ENCODE assay signal across 8 cellular contexts in genomic region chr2:54559593-54560145, GRCh38.
DNase-seq lines count a peak whose midpoint lies in the region; ATAC-seq and TF ChIP-seq lines count a peak whose summit lies in the region.

No MANE protein-coding gene starts in this region.

- H3K36me3 ChIP-seq in ovary = no peaks in the 10 kb centered on the region

- peak; percentile 95 for DNase-seq in EH (ENCODE audit: low read depth)
- peak; percentile 18 for DNase-seq in KG1 (lab: John Stamatoyannopoulos, UW)
- DNase-seq in glomerular visceral epithelial cell (ENCODE audit: extremely low spot score) = peak; percentile 65
- DNase-seq in ovary = peak in 2 of 5 donors; percentile 24 to 37
- DNase-seq in effector CD8-positive, alpha-beta T cell (lab: John Stamatoyannopoulos, UW) = no peak
- no peak for DNase-seq in iPS-NIHi7 (ENCODE audit: extremely low spot score)

- peak; percentile 9 for ATAC-seq in activated T-helper 17 cell treated with anti-CD3 and anti-CD28 coated beads, Interleukin-2, amount 50 U/mL, for 72 hours (replicated peaks)
- ATAC-seq in GM18868 (IDR thresholded peaks at IDR 0.05; ENCODE audit: unreplicated experiment) = no peak

- peaks cover 36% of the 10 kb centered on the region for H3K4me1 Mint-ChIP-seq in activated T-helper 17 cell treated with anti-CD3 and anti-CD28 coated beads, Interleukin-2, amount 50 U/mL, for 72 hours

- H3K27ac ChIP-seq in ovary = peak overlapping the region; percentile 17 to 44

- no peaks in the 10 kb centered on the region for H3K27me3 ChIP-seq in ovary

- TF ChIP-seq EP300 in ovary (IDR thresholded peaks at IDR 0.05) = no peak

- whole genome bisulfite sequencing in ovary, 3 donors = 6 to 8% (median 8%) methylated on average over 9 of the region's 9 CpGs

- H3K4me3 Mint-ChIP-seq in activated T-helper 17 cell treated with anti-CD3 and anti-CD28 coated beads, Interleukin-2, amount 50 U/mL, for 72 hours = peak overlapping the region; percentile 92

- no peaks in the 10 kb centered on the region for H3K9me3 Mint-ChIP-seq in activated T-helper 17 cell treated with anti-CD3 and anti-CD28 coated beads, Interleukin-2, amount 50 U/mL, for 72 hours

- H3K27me3 Mint-ChIP-seq in activated T-helper 17 cell treated with anti-CD3 and anti-CD28 coated beads, Interleukin-2, amount 50 U/mL, for 72 hours = no peaks in the 10 kb centered on the region

- peak overlapping the region; percentile 88 for H3K27ac Mint-ChIP-seq in activated T-helper 17 cell treated with anti-CD3 and anti-CD28 coated beads, Interleukin-2, amount 50 U/mL, for 72 hours

- no peaks in the 10 kb centered on the region for H3K9me3 ChIP-seq in ovary

- H3K4me1 ChIP-seq in ovary (ENCODE audit: insufficient read depth) = peaks cover 16% of the 10 kb centered on the region

- peaks cover 25% of the 10 kb centered on the region for H3K36me3 Mint-ChIP-seq in activated T-helper 17 cell treated with anti-CD3 and anti-CD28 coated beads, Interleukin-2, amount 50 U/mL, for 72 hours (ENCODE audit: low read depth)

- H3K4me3 ChIP-seq in ovary = peak overlapping the region; percentile 50

- intact Hi-C loops in ovary (cut with DNase I) = loop anchor here in 1 of 4 donors (5.0 kb wide), 1 partner anchor 78 kb away; no protein-coding TSS in a partner anchor

- no peak for TF ChIP-seq CTCF in ovary (IDR thresholded peaks at IDR 0.05)

- no peak for TF ChIP-seq POLR2A in ovary (IDR thresholded peaks at IDR 0.05)

Comparison
In these comparisons a context has a peak if more than half of its experiments do, and no peak if none do; other contexts are left out.
1. DNase-seq: peak in EH (single experiment), KG1 (single experiment) and glomerular visceral epithelial cell (single experiment); none in effector CD8-positive, alpha-beta T cell (single experiment) and iPS-NIHi7 (single experiment).